ENCODE assay signal across 16 cellular contexts in genomic region chr1:167209044-167209443, GRCh38.
"Had no signal": no experiment of that assay in that cellular context is flagged by ENCODE, and none has a peak within 500 bp of the region (broad histone marks: within the 10 kb centered on the region; RNA-seq: fewer than 3 reads in every experiment).

No MANE protein-coding gene starts in this region.

- H3K4me3 Mint-ChIP-seq: activated CD8-positive, alpha-beta memory T cell treated with anti-CD3 and anti-CD28 coated beads, Interleukin-2, amount 10 ng/mL, durations not matched to agents 7 days and 5 days; neural crest cell; T-helper 1 cell treated with Interleukin-12 subunit alpha and Interleukin-12 subunit beta and Interleukin-4 antibody, amounts not matched to agents 30 μg/mL and 1 μg/mL, for 36 hours had no signal

- DNase-seq: activated CD8-positive, alpha-beta memory T cell treated with anti-CD3 and anti-CD28 coated beads, Interleukin-2, amount 10 ng/mL, durations not matched to agents 7 days and 5 days; activated effector memory CD4-positive, alpha-beta T cell treated with anti-CD3 and anti-CD28 coated beads, Interleukin-2, amount 50 U/mL, for 16 hours; activated T-cell treated with anti-CD3 and anti-CD28 coated beads, Interleukin-2, amount 50 U/mL, for 1 hour; amniotic stem cell; effector CD4-positive, alpha-beta T cell; gastrocnemius medialis; heart left ventricle; left lung; midbrain; stimulated activated CD4-positive, alpha-beta T cell treated with anti-CD3 and anti-CD28 coated beads, Interleukin-2, amount 100 ng/mL, for 24 hours; stomach had no signal

- H3K27ac ChIP-seq: gastrocnemius medialis, heart left ventricle, left lung, prostate gland, right atrium auricular region, stomach, vagina had no signal

- H3K4me1 ChIP-seq: gastrocnemius medialis, left lung, right atrium auricular region, stomach, vagina had no signal

- H3K36me3 ChIP-seq: gastrocnemius medialis, heart left ventricle, left lung, prostate gland, right atrium auricular region, stomach, vagina had no signal

- ATAC-seq: activated CD8-positive, alpha-beta memory T cell treated with anti-CD3 and anti-CD28 coated beads, Interleukin-2, amount 10 ng/mL, durations not matched to agents 7 days and 5 days; left lung had no signal

- H3K9me3 ChIP-seq: gastrocnemius medialis, prostate gland, right atrium auricular region, vagina had no signal

- H3K27me3 Mint-ChIP-seq: activated CD8-positive, alpha-beta memory T cell treated with anti-CD3 and anti-CD28 coated beads, Interleukin-2, amount 10 ng/mL, durations not matched to agents 7 days and 5 days had no signal

- H3K27ac Mint-ChIP-seq: activated CD8-positive, alpha-beta memory T cell treated with anti-CD3 and anti-CD28 coated beads, Interleukin-2, amount 10 ng/mL, durations not matched to agents 7 days and 5 days had no signal

- H3K4me3 ChIP-seq: gastrocnemius medialis, heart left ventricle, left lung, prostate gland, right atrium auricular region, stomach, vagina had no signal

- H3K27me3 ChIP-seq: gastrocnemius medialis, heart left ventricle, left lung, right atrium auricular region, stomach, vagina had no signal
